Comparison of ENCODE assay signal across 16 cellular contexts in genomic region chr7:101558742-101559325, GRCh38.
DNase-seq lines count a peak whose midpoint lies in the region; ATAC-seq and TF ChIP-seq lines count a peak whose summit lies in the region.
"Had no signal": no experiment of that assay in that cellular context is flagged by ENCODE, and none has a peak within 500 bp of the region (broad histone marks: within the 10 kb centered on the region; RNA-seq: fewer than 3 reads in every experiment).

No MANE protein-coding gene starts in this region.

- no peaks in the 10 kb centered on the region for H3K9me3 ChIP-seq in OCI-LY1 (ENCODE audit: low read length)
- H3K9me3 ChIP-seq: Caco-2, thoracic aorta had no signal

- TF ChIP-seq CTCF in GM20000 (IDR thresholded peaks at IDR 0.05; ENCODE audit: extremely low read depth, missing control alignments) (no peak), OCI-LY1 (IDR thresholded peaks at IDR 0.05; ENCODE audit: low read length) (peak; percentile 39; the same call in 1 of the 2 replicates), chondrocyte (IDR thresholded peaks at IDR 0.05) (peak; percentile 32)

- no peaks in the 10 kb centered on the region for H3K4me1 ChIP-seq in OCI-LY1 (ENCODE audit: insufficient read depth, low read length, severe bottlenecking)
- H3K4me1 ChIP-seq: Caco-2 had no signal

- H3K79me2 ChIP-seq in OCI-LY1 (ENCODE audit: insufficient read depth, low read length), result no peaks in the 10 kb centered on the region

- H3K4me3 ChIP-seq in OCI-LY1 (ENCODE audit: low read depth, low read length, poor library complexity, severe bottlenecking), result no peak overlapping the region
- H3K4me3 ChIP-seq: spleen, thoracic aorta had no signal

- H3K4me3 Mint-ChIP-seq in chondrocyte (ENCODE audit: unreplicated experiment), result no peak overlapping the region
- H3K4me3 Mint-ChIP-seq: activated CD4-positive, alpha-beta T cell treated with anti-CD3 and anti-CD28 coated beads, Interleukin-2, amount 10 ng/mL, durations not matched to agents 24 days and 14 days; activated T-cell treated with anti-CD3 and anti-CD28 coated beads, Interleukin-2, amount 50 U/mL, for 72 hours; memory B cell had no signal

- H3K9ac ChIP-seq in OCI-LY1 (ENCODE audit: low read length), result no peak overlapping the region

- no peaks in the 10 kb centered on the region for H3F3A ChIP-seq in OCI-LY1 (ENCODE audit: insufficient read depth, low read length)

- H2AFZ ChIP-seq in OCI-LY1 (ENCODE audit: low read length), result no peak overlapping the region

- H3K27me3 Mint-ChIP-seq in chondrocyte (ENCODE audit: low read depth), result no peaks in the 10 kb centered on the region
- H3K27me3 Mint-ChIP-seq: activated CD4-positive, alpha-beta T cell treated with anti-CD3 and anti-CD28 coated beads, Interleukin-2, amount 10 ng/mL, durations not matched to agents 24 days and 14 days had no signal

- no peaks in the 10 kb centered on the region for H4K20me1 ChIP-seq in OCI-LY1 (ENCODE audit: insufficient read depth, low read length)

- no peak overlapping the region for H3K4me2 ChIP-seq in OCI-LY1 (ENCODE audit: low read length)

- H3K36me3 ChIP-seq in OCI-LY1 (ENCODE audit: insufficient read depth, low read length), result no peaks in the 10 kb centered on the region; the same call in 1 of the 2 replicates
- H3K36me3 ChIP-seq: spleen, thoracic aorta had no signal

- no peak overlapping the region for H3K27ac ChIP-seq in OCI-LY1 (ENCODE audit: low read depth, low read length, poor library complexity, severe bottlenecking)
- H3K27ac ChIP-seq: spleen, thoracic aorta had no signal

- H3K27ac Mint-ChIP-seq in chondrocyte (ENCODE audit: unreplicated experiment), result no peak overlapping the region
- H3K27ac Mint-ChIP-seq: activated CD4-positive, alpha-beta T cell treated with anti-CD3 and anti-CD28 coated beads, Interleukin-2, amount 10 ng/mL, durations not matched to agents 24 days and 14 days; activated T-cell treated with anti-CD3 and anti-CD28 coated beads, Interleukin-2, amount 50 U/mL, for 72 hours; memory B cell had no signal

- DNase-seq in GM20000 (ENCODE audit: low spot score), result peak; percentile 3
- peak; percentile 61 for DNase-seq in chondrocyte (ENCODE audit: low spot score)
- peak; percentile 66 for DNase-seq in posterior vena cava (ENCODE audit: low spot score)
- DNase-seq in Ammon's horn (ENCODE audit: low spot score), result no peak
- no peak for DNase-seq in stimulated activated CD4-positive, alpha-beta T cell treated with anti-CD3 and anti-CD28 coated beads, Interleukin-2, amount 100 ng/mL, for 48 hours
- DNase-seq: activated CD4-positive, alpha-beta T cell treated with anti-CD3 and anti-CD28 coated beads, Interleukin-2, amount 10 ng/mL, durations not matched to agents 24 days and 14 days; activated T-cell treated with anti-CD3 and anti-CD28 coated beads, Interleukin-2, amount 50 U/mL, for 72 hours; amygdala; NCI-H2081; spleen had no signal

- peaks cover 12% of the 10 kb centered on the region for H3K36me3 Mint-ChIP-seq in chondrocyte (ENCODE audit: low read depth)

- H3K27me3 ChIP-seq in OCI-LY1 (ENCODE audit: insufficient read depth, low read length), result peaks cover 18% of the 10 kb centered on the region; the same call in 1 of the 2 replicates

- no peaks in the 10 kb centered on the region for H3K4me1 Mint-ChIP-seq in chondrocyte (ENCODE audit: low read depth)
- H3K4me1 Mint-ChIP-seq: activated CD4-positive, alpha-beta T cell treated with anti-CD3 and anti-CD28 coated beads, Interleukin-2, amount 10 ng/mL, durations not matched to agents 24 days and 14 days had no signal

- ATAC-seq in HG02938 (IDR thresholded peaks at IDR 0.05; ENCODE audit: unreplicated experiment), result no peak
- no peak for ATAC-seq in HG02571 (IDR thresholded peaks at IDR 0.05; ENCODE audit: unreplicated experiment)
- ATAC-seq: activated T-cell treated with anti-CD3 and anti-CD28 coated beads, Interleukin-2, amount 50 U/mL, for 72 hours had no signal

- H3K9me3 Mint-ChIP-seq in chondrocyte (ENCODE audit: low read depth), result no peaks in the 10 kb centered on the region
- H3K9me3 Mint-ChIP-seq: activated CD4-positive, alpha-beta T cell treated with anti-CD3 and anti-CD28 coated beads, Interleukin-2, amount 10 ng/mL, durations not matched to agents 24 days and 14 days; activated T-cell treated with anti-CD3 and anti-CD28 coated beads, Interleukin-2, amount 50 U/mL, for 72 hours had no signal

- no peaks in the 10 kb centered on the region for H3K9me2 ChIP-seq in OCI-LY1 (ENCODE audit: low read depth, low read length)

- intact Hi-C loops in posterior vena cava (cut with DNase I), result no loop called here

Comparison
In these comparisons a context has a peak if more than half of its experiments do, and no peak if none do; other contexts are left out.
1. DNase-seq: peak in GM20000 (single experiment), chondrocyte (single experiment) and posterior vena cava (single experiment); none in Ammon's horn (single experiment) and stimulated activated CD4-positive, alpha-beta T cell treated with anti-CD3 and anti-CD28 coated beads, Interleukin-2, amount 100 ng/mL, for 48 hours (0 of 2).